ENCODE assay signal across 18 cellular contexts in genomic region chr5:6601271-6601670, GRCh38. TPM values are rescaled to one million over a fixed set of nuclear protein-coding genes. Genes with fewer than 3 reads are reported as not detected.
DNase-seq lines count a peak whose midpoint lies in the region; TF ChIP-seq lines count a peak whose summit lies in the region.
"Had no signal": no experiment of that assay in that cellular context is flagged by ENCODE, and none has a peak within 500 bp of the region (broad histone marks: within the 10 kb centered on the region; RNA-seq: fewer than 3 reads in every experiment).

No MANE protein-coding gene starts in this region.

- TF ChIP-seq POLR2A in sigmoid colon (IDR thresholded peaks at IDR 0.05), result no peak
- no peak for TF ChIP-seq POLR2A in testis (IDR thresholded peaks at IDR 0.05)

- no peaks in the 10 kb centered on the region for H3K9me3 Mint-ChIP-seq in neural crest cell
- H3K9me3 Mint-ChIP-seq: GM23338 had no signal

- intact Hi-C loops in sigmoid colon (cut with DNase I), result no loop called here
- intact Hi-C loops in testis (cut with DNase I; ENCODE audit: low total_unique reads), result no loop called here

- no peak overlapping the region for H3K4me3 Mint-ChIP-seq in neural crest cell
- H3K4me3 Mint-ChIP-seq: GM23338 had no signal

- no peaks in the 10 kb centered on the region for H3K4me1 Mint-ChIP-seq in neural crest cell
- H3K4me1 Mint-ChIP-seq: GM23338 had no signal

- TF ChIP-seq CTCF in neural crest cell (conservative IDR thresholded peaks at IDR 0.05) (no peak), sigmoid colon (IDR thresholded peaks at IDR 0.05) (no peak), testis (IDR thresholded peaks at IDR 0.05) (no peak)

- WGBS in sigmoid colon, 2 donors, result 97% methylated on average over 11 of the region's 11 CpGs
- WGBS in testis, 2 donors, result 86 to 88% methylated on average over 11 of the region's 11 CpGs

- no peaks in the 10 kb centered on the region for H3K27me3 ChIP-seq in sigmoid colon
- no peaks in the 10 kb centered on the region for H3K27me3 ChIP-seq in testis
- H3K27me3 ChIP-seq: Peyer's patch had no signal

- H3K4me1 ChIP-seq in sigmoid colon, result peaks cover 0 to 6% (median 0%) of the 10 kb centered on the region in 4 donors
- H3K4me1 ChIP-seq in testis, result no peaks in the 10 kb centered on the region
- H3K4me1 ChIP-seq: Peyer's patch had no signal

- H3K27ac ChIP-seq in sigmoid colon (no peak overlapping the region), testis (no peak overlapping the region)
- H3K27ac ChIP-seq: C4-2B, Peyer's patch had no signal

- H3K36me3 Mint-ChIP-seq in neural crest cell (ENCODE audit: low read depth), result peaks cover 26% of the 10 kb centered on the region

- H3K27ac Mint-ChIP-seq in neural crest cell (ENCODE audit: unreplicated experiment), result peak overlapping the region; percentile 31
- H3K27ac Mint-ChIP-seq: GM23338 had no signal

- H3K9me3 ChIP-seq in sigmoid colon (no peaks in the 10 kb centered on the region), testis (no peaks in the 10 kb centered on the region)
- H3K9me3 ChIP-seq: Peyer's patch had no signal

- DNase-seq in G401 (ENCODE audit: low spot score) (peak; percentile 82), NCI-H69 (lab: John Stamatoyannopoulos, UW) (peak; percentile 74), cerebellar cortex (ENCODE audit: low spot score) (peak; percentile 75), neural crest cell (ENCODE audit: low read depth, low spot score) (no peak), sigmoid colon (no peak), testis (no peak), NCI-H446 (lab: John Stamatoyannopoulos, UW) (no peak)
- DNase-seq: ACHN, DMS79, MM.1S, NCI-H1092, NCI-H1436 treated with DMSO at 0.1 percent for 48 hours, NCI-H2029, NCI-H345, NCI-H526, Peyer's patch had no signal

- TF ChIP-seq EP300 in sigmoid colon (IDR thresholded peaks at IDR 0.05), result no peak

- H3K4me3 ChIP-seq in sigmoid colon, result no peak overlapping the region
- H3K4me3 ChIP-seq in testis, result no peak overlapping the region
- H3K4me3 ChIP-seq: GM23338, Peyer's patch had no signal

- in situ Hi-C loops in G401 (cut with HindIII; ENCODE audit: low sequenced_read_pairs), result no loop called here

- no peaks in the 10 kb centered on the region for H3K27me3 Mint-ChIP-seq in neural crest cell (ENCODE audit: low read depth)

- H3K36me3 ChIP-seq in sigmoid colon (peaks cover 24 to 88% (median 63%) of the 10 kb centered on the region in 4 donors), testis (ENCODE audit: low read depth, missing control alignments) (no peaks in the 10 kb centered on the region)

RNA-seq across cellular contexts. Expression of gene NSUN2, which starts 31.6 kb away (rescaled TPM):
- 46.6 and 65.0 TPM in 2 replicates for total RNA-seq in G401 (2014; rRNA removed; shearing (Covaris generic))
- total RNA-seq in neural crest cell (75.0 and 76.9 TPM in 2 replicates), sigmoid colon (10 to 100 TPM; 29.3 to 45.4 (median 31.2) TPM), testis (10 to 100 TPM; 66.7 to 80.1 TPM)
- polyA plus RNA-seq in sigmoid colon (10 to 100 TPM; 31.2 to 54.4 (median 32.8) TPM), testis (ENCODE audit: insufficient read depth, low read depth, low replicate concordance) (51.6 TPM)

RNA-seq across cellular contexts. Expression of gene SRD5A1, which starts 32.0 kb away (rescaled TPM):
- 15.4 and 40.9 TPM in 2 replicates for total RNA-seq in G401 (2014; rRNA removed; shearing (Covaris generic))
- total RNA-seq in neural crest cell, result 29.7 and 31.3 TPM in 2 replicates
- 1 to 10 TPM; 3.1 to 5.7 (median 3.6) TPM for total RNA-seq in sigmoid colon
- 10 to 100 TPM in 1 of 3 donors, 1 to 10 TPM in 2; 6.6 to 10.7 (median 9.5) TPM for polyA plus RNA-seq in sigmoid colon
- total RNA-seq in testis, result 10 to 100 TPM in 1 of 2 donors, 1 to 10 TPM in 1; 7.9 to 13.9 TPM
- 3.8 TPM for polyA plus RNA-seq in testis (ENCODE audit: insufficient read depth, low read depth, low replicate concordance)

Comparison
In these comparisons a context has a peak if more than half of its experiments do, and no peak if none do; other contexts are left out.
1. DNase-seq: peak in G401 (single experiment), NCI-H69 (single experiment) and cerebellar cortex (single experiment); none in neural crest cell (single experiment), sigmoid colon (single experiment), testis (single experiment) and NCI-H446 (0 of 2).